11 cellular contexts compared by ENCODE assay signal in genomic region chr10:44966129-44966815, GRCh38. TPM values are rescaled to one million over a fixed set of nuclear protein-coding genes. Genes with fewer than 3 reads are reported as not detected.
DNase-seq lines count a peak whose midpoint lies in the region; ATAC-seq, FAIRE-seq and TF ChIP-seq lines count a peak whose summit lies in the region.
"Had no signal": no experiment of that assay in that cellular context is flagged by ENCODE, and none has a peak within 500 bp of the region (broad histone marks: within the 10 kb centered on the region; RNA-seq: fewer than 3 reads in every experiment).

No MANE protein-coding gene starts in this region.

- H3K27me3 ChIP-seq in DOHH2 (ENCODE audit: control insufficient read depth, low read length) = no peaks in the 10 kb centered on the region

- H3K79me2 ChIP-seq in DOHH2 (ENCODE audit: control insufficient read depth, low read length) = no peaks in the 10 kb centered on the region

- FAIRE-seq in RCC 7860 (lab: Jason Lieb, UNC) = peak; percentile 79

- no peaks in the 10 kb centered on the region for H3F3A ChIP-seq in DOHH2 (ENCODE audit: control insufficient read depth, insufficient read depth)

- no peaks in the 10 kb centered on the region for H3K9me2 ChIP-seq in DOHH2 (replicated peaks; ENCODE audit: control insufficient read depth, low read length)

- no peak overlapping the region for H3K27ac ChIP-seq in DOHH2 (ENCODE audit: low read depth, low read length)

- H3K9me3 ChIP-seq in DOHH2 (ENCODE audit: control insufficient read depth, insufficient read depth, low read length) = no peaks in the 10 kb centered on the region

- no peak for TF ChIP-seq CTCF in DOHH2 (IDR thresholded peaks at IDR 0.05; ENCODE audit: low read depth, low read length, poor library complexity, severe bottlenecking)

- H3K36me3 ChIP-seq in DOHH2 (ENCODE audit: control insufficient read depth, low read length) = no peaks in the 10 kb centered on the region

- peak; percentile 81 for DNase-seq in RCC 7860 (ENCODE audit: low spot score)
- DNase-seq in mesenteric fat pad (ENCODE audit: low spot score) = peak; percentile 28
- no peak for DNase-seq in NCI-H2081 (lab: John Stamatoyannopoulos, UW)
- DNase-seq in hippocampal formation (lab: John Stamatoyannopoulos, UW) = no peak
- no peak for DNase-seq in NCI-H510A treated with DMSO at 0.1 percent for 48 hours (lab: John Stamatoyannopoulos, UW)
- DNase-seq: activated naive CD4-positive, alpha-beta T cell treated with anti-CD3 and anti-CD28 coated beads, Interleukin-2, amount 10 ng/mL, durations not matched to agents 7 days and 5 days; NCI-H2107 had no signal

- no peaks in the 10 kb centered on the region for H4K20me1 ChIP-seq in DOHH2 (ENCODE audit: control insufficient read depth, insufficient read depth, low read depth, low read length)

- H3K4me1 ChIP-seq in DOHH2 (ENCODE audit: control insufficient read depth, low read length) = peaks cover 69% of the 10 kb centered on the region

- peak overlapping the region; percentile 29 for H3K4me3 ChIP-seq in DOHH2 (ENCODE audit: low read length)

- ATAC-seq in GM21576 (IDR thresholded peaks at IDR 0.05; ENCODE audit: unreplicated experiment) (peak; percentile 22), HG03095 (IDR thresholded peaks at IDR 0.05; ENCODE audit: unreplicated experiment) (no peak)

- peak overlapping the region; percentile 47 for H3K4me2 ChIP-seq in DOHH2 (ENCODE audit: low read length)

RNA-seq across cellular contexts. Expression of gene RASSF4, which starts 6.7 kb away (rescaled TPM):
- total RNA-seq in mesenteric fat pad = 122 TPM

RNA-seq across cellular contexts. Expression of gene DEPP1, which starts 12.3 kb away (rescaled TPM):
- total RNA-seq in mesenteric fat pad = 566 TPM

RNA-seq across cellular contexts. Expression of gene ZNF22, which starts 34.5 kb away (rescaled TPM):
- 50.3 TPM for total RNA-seq in mesenteric fat pad

RNA-seq across cellular contexts. Expression of gene TMEM72, which starts 55.1 kb away (rescaled TPM):
- not detected for total RNA-seq in mesenteric fat pad
- total RNA-seq: kidney epithelial cell had no signal

Comparison
In these comparisons a context has a peak if more than half of its experiments do, and no peak if none do; other contexts are left out.
1. DNase-seq: peak in RCC 7860 (single experiment) and mesenteric fat pad (single experiment); none in NCI-H2081 (0 of 2), hippocampal formation (0 of 2) and NCI-H510A treated with DMSO at 0.1 percent for 48 hours (single experiment).